ENCODE assay signal across 12 cellular contexts in genomic region chr2:128422571-128422970, GRCh38.
DNase-seq lines count a peak whose midpoint lies in the region; ATAC-seq and TF ChIP-seq lines count a peak whose summit lies in the region.
"Had no signal": no experiment of that assay in that cellular context is flagged by ENCODE, and none has a peak within 500 bp of the region (broad histone marks: within the 10 kb centered on the region; RNA-seq: fewer than 3 reads in every experiment).

No MANE protein-coding gene starts in this region.

- H3K27me3 Mint-ChIP-seq in CD14-positive monocyte (ENCODE audit: low read depth in 3 of 3) (peaks cover 0 to 6% (median 0%) of the 10 kb centered on the region in 3 donors), osteocyte (ENCODE audit: unreplicated experiment) (no peaks in the 10 kb centered on the region)
- peaks cover 14% of the 10 kb centered on the region for H3K27me3 Mint-ChIP-seq in activated T-helper 17 cell treated with anti-CD3 and anti-CD28 coated beads, Interleukin-2, amount 50 U/mL, for 72 hours

- CTCF ChIA-PET in PC-9 (lab: Charles Lee), result interaction anchor here (0.7 kb wide), 1 partner anchor 1132 kb away, joined by 3 read pairs; no protein-coding TSS in a partner anchor

- no TSS peak for BruUV-seq in PC-9 (replicated peaks; lab: Mats Ljungman, UMichigan)

- no peaks in the 10 kb centered on the region for H3K9me2 ChIP-seq in PC-9 (ENCODE audit: insufficient read depth)

- H3K36me3 Mint-ChIP-seq in CD14-positive monocyte, result no peaks in the 10 kb centered on the region
- H3K36me3 Mint-ChIP-seq in osteocyte (ENCODE audit: unreplicated experiment), result no peaks in the 10 kb centered on the region
- H3K36me3 Mint-ChIP-seq in activated T-helper 17 cell treated with anti-CD3 and anti-CD28 coated beads, Interleukin-2, amount 50 U/mL, for 72 hours (ENCODE audit: low read depth), result no peaks in the 10 kb centered on the region

- H3F3A ChIP-seq in PC-9 (ENCODE audit: insufficient read depth, low read depth), result peaks cover 48% of the 10 kb centered on the region

- ATAC-seq in HG02970 (IDR thresholded peaks at IDR 0.05; ENCODE audit: low FRiP score, unreplicated experiment), result no peak
- ATAC-seq in activated T-helper 17 cell treated with anti-CD3 and anti-CD28 coated beads, Interleukin-2, amount 50 U/mL, for 72 hours (replicated peaks), result no peak

- H3K4me1 ChIP-seq in PC-9 (replicated peaks; ENCODE audit: insufficient read depth) (peaks cover 62% of the 10 kb centered on the region), BE2C (peaks cover 23% of the 10 kb centered on the region)
- H3K4me1 ChIP-seq: HAP-1, thyroid gland had no signal

- no peaks in the 10 kb centered on the region for H3K9me3 ChIP-seq in PC-9 (ENCODE audit: insufficient read depth, low read depth)
- no peaks in the 10 kb centered on the region for H3K9me3 ChIP-seq in BE2C
- H3K9me3 ChIP-seq: HAP-1, thyroid gland had no signal

- no peaks in the 10 kb centered on the region for H4K20me1 ChIP-seq in PC-9 (ENCODE audit: insufficient read depth)

- H3K27ac ChIP-seq in PC-9, result peak overlapping the region; percentile 84
- peak overlapping the region; percentile 67 for H3K27ac ChIP-seq in epithelial cell of prostate
- H3K27ac ChIP-seq: thyroid gland had no signal

- POLR2A ChIA-PET in PC-9 (lab: Charles Lee; ENCODE audit: unreplicated experiment), result no interaction called here

- DNase-seq in CD14-positive monocyte (ENCODE audit: low spot score) (peak; percentile 3), PC-9 (peak; percentile 51 to 96), epithelial cell of prostate (ENCODE audit: low read depth, low spot score) (peak; percentile 53), osteocyte (ENCODE audit: extremely low spot score, unreplicated experiment) (peak; percentile 46), BE2C (no peak)
- DNase-seq in activated CD4-positive, alpha-beta T cell treated with anti-CD3 and anti-CD28 coated beads, Interleukin-2, amount 50 U/mL, for 48 hours, result no peak
- DNase-seq: NCI-H510A treated with DMSO at 0.1 percent for 48 hours, SHP77, thyroid gland had no signal

- peak overlapping the region; percentile 73 for H3K4me2 ChIP-seq in PC-9

- H3K4me3 ChIP-seq in PC-9 (peak overlapping the region; percentile 6; the same call in 1 of the 2 replicates), BE2C (ENCODE audit: low read depth, low read length) (no peak overlapping the region)
- H3K4me3 ChIP-seq: HAP-1, thyroid gland had no signal

- TF ChIP-seq CTCF in CD14-positive monocyte (IDR thresholded peaks at IDR 0.05) (no peak), PC-9 (conservative IDR thresholded peaks at IDR 0.05) (no peak), osteocyte (IDR thresholded peaks at IDR 0.05) (no peak), BE2C (IDR thresholded peaks at IDR 0.05; ENCODE audit: low read depth, low read length) (no peak)

- H3K4me3 Mint-ChIP-seq in CD14-positive monocyte (no peak overlapping the region), osteocyte (ENCODE audit: unreplicated experiment) (no peak overlapping the region)
- H3K4me3 Mint-ChIP-seq in activated T-helper 17 cell treated with anti-CD3 and anti-CD28 coated beads, Interleukin-2, amount 50 U/mL, for 72 hours, result no peak overlapping the region

- H2AFZ ChIP-seq in PC-9, result peak overlapping the region; percentile 45; the same call in 1 of the 2 replicates

- H3K9me3 Mint-ChIP-seq in CD14-positive monocyte, result peaks cover 4 to 20% (median 6%) of the 10 kb centered on the region in 7 donors
- H3K9me3 Mint-ChIP-seq in osteocyte (ENCODE audit: unreplicated experiment), result peaks cover 13% of the 10 kb centered on the region
- no peaks in the 10 kb centered on the region for H3K9me3 Mint-ChIP-seq in activated T-helper 17 cell treated with anti-CD3 and anti-CD28 coated beads, Interleukin-2, amount 50 U/mL, for 72 hours

- no peaks in the 10 kb centered on the region for H3K4me1 Mint-ChIP-seq in CD14-positive monocyte
- peaks cover 30% of the 10 kb centered on the region for H3K4me1 Mint-ChIP-seq in osteocyte (ENCODE audit: unreplicated experiment)
- H3K4me1 Mint-ChIP-seq in activated T-helper 17 cell treated with anti-CD3 and anti-CD28 coated beads, Interleukin-2, amount 50 U/mL, for 72 hours, result no peaks in the 10 kb centered on the region

- no peaks in the 10 kb centered on the region for H3K27me3 ChIP-seq in PC-9 (ENCODE audit: insufficient read depth, low read depth)
- no peaks in the 10 kb centered on the region for H3K27me3 ChIP-seq in BE2C
- H3K27me3 ChIP-seq: thyroid gland had no signal

- H3K27ac Mint-ChIP-seq in CD14-positive monocyte (no peak overlapping the region), osteocyte (ENCODE audit: unreplicated experiment) (no peak overlapping the region)
- H3K27ac Mint-ChIP-seq in activated T-helper 17 cell treated with anti-CD3 and anti-CD28 coated beads, Interleukin-2, amount 50 U/mL, for 72 hours, result no peak overlapping the region

- intact Hi-C loops in CD14-positive monocyte (cut with micrococcal nuclease), result no loop called here
- intact Hi-C loops in PC-9 (cut with micrococcal nuclease; ENCODE audit: unreplicated experiment), result no loop called here

- no peaks in the 10 kb centered on the region for H3K79me2 ChIP-seq in PC-9 (ENCODE audit: low read depth)

- no peaks in the 10 kb centered on the region for H3K36me3 ChIP-seq in PC-9 (ENCODE audit: low read depth)
- no peaks in the 10 kb centered on the region for H3K36me3 ChIP-seq in BE2C
- H3K36me3 ChIP-seq: HAP-1, thyroid gland had no signal

Comparison
In these comparisons a context has a peak if more than half of its experiments do, and no peak if none do; other contexts are left out.
1. DNase-seq: peak in CD14-positive monocyte (single experiment), PC-9 (2 of 2), epithelial cell of prostate (single experiment) and osteocyte (single experiment); none in activated CD4-positive, alpha-beta T cell treated with anti-CD3 and anti-CD28 coated beads, Interleukin-2, amount 50 U/mL, for 48 hours (0 of 2) and BE2C (single experiment).